ENCODE assay signal across 7 cellular contexts in genomic region chr13:50459658-50460057, GRCh38.
"Had no signal": no experiment of that assay in that cellular context is flagged by ENCODE, and none has a peak within 500 bp of the region (broad histone marks: within the 10 kb centered on the region; RNA-seq: fewer than 3 reads in every experiment).

No MANE protein-coding gene starts in this region.

- DNase-seq: GM23248, GOT3, H7, HFFc6, KG1 had no signal

- ATAC-seq: HCT116 had no signal

- H3K9me3 ChIP-seq: HAP-1 had no signal

- H3K27ac ChIP-seq: GM23248 had no signal

- H3K36me3 ChIP-seq: HAP-1 had no signal

- H3K4me1 ChIP-seq: HAP-1 had no signal

- H3K9ac ChIP-seq: GM23248 had no signal

- H2AFZ ChIP-seq: GM23248 had no signal

- H3K4me3 ChIP-seq: GM23248, HAP-1 had no signal
